In genomic region chr19:36489920-36490415, GRCh38 we compare ENCODE assay signal across 8 cellular contexts.
DNase-seq lines count a peak whose midpoint lies in the region; ATAC-seq lines count a peak whose summit lies in the region.

No MANE protein-coding gene starts in this region.

- peak; percentile 52 for ATAC-seq in HG02623 (IDR thresholded peaks at IDR 0.05; ENCODE audit: unreplicated experiment)
- peak; percentile 55 for ATAC-seq in memory B cell (ENCODE audit: low read depth)

- H3K4me1 Mint-ChIP-seq in memory B cell = peaks cover 25% of the 10 kb centered on the region

- H3K36me3 Mint-ChIP-seq in memory B cell = peaks cover 2% of the 10 kb centered on the region

- peak overlapping the region; percentile 94 for H3K4me3 Mint-ChIP-seq in memory B cell

- H3K27me3 Mint-ChIP-seq in memory B cell = no peaks in the 10 kb centered on the region

- H3K27ac Mint-ChIP-seq in memory B cell = peak overlapping the region; percentile 92

- peak; percentile 68 for DNase-seq in NCI-H2107 (lab: John Stamatoyannopoulos, UW)
- DNase-seq in NCI-H2107 treated with DMSO at 0.1 percent for 48 hours (lab: John Stamatoyannopoulos, UW; ENCODE audit: unreplicated experiment) = no peak
- peak; percentile 93 for DNase-seq in NCI-H2029 (lab: John Stamatoyannopoulos, UW)
- DNase-seq in activated CD4-positive, CD25-positive, alpha-beta regulatory T cell (lab: John Stamatoyannopoulos, UW) = peak in 3 of 4 experiments; percentile 43 to 63 (median 44)
- peak; percentile 59 for DNase-seq in effector CD4-positive, alpha-beta T cell
- DNase-seq in memory B cell (ENCODE audit: low spot score in 2 of 2) = peak in 1 of 2 donors; percentile 74
- peak; percentile 41 to 54 for DNase-seq in stimulated activated CD8-positive, alpha-beta memory T cell treated with anti-CD3 and anti-CD28 coated beads, Interleukin-4, amount 100 ng/mL, for 4 hours (ENCODE audit: low read depth in 2 of 2, low spot score in 1 of 2)

- no peaks in the 10 kb centered on the region for H3K9me3 Mint-ChIP-seq in memory B cell
